ENCODE assay signal across 14 cellular contexts in the genomic region with DNA sequence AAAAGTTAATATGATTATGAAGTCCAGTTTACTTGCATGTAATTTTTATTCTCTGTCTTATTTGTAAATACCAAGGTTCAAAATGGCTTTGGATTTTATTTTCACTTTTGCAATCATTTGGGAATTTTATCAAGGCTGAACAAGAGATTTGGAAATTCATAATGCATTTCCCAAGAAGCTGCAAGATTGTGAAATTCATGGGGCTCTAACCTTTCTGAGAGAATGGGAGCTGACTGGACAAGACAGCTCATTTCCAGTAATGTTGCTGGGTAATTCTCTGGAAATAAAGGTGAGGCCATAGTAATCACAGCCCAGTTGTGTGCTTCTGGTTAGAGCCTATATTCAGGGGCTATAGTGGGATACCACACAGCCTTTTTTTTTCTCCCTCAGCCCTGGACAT. TPM values are rescaled to one million over a fixed set of nuclear protein-coding genes. Genes with fewer than 3 reads are reported as not detected.
DNase-seq lines count a peak whose midpoint lies in the region; ATAC-seq, FAIRE-seq and TF ChIP-seq lines count a peak whose summit lies in the region.
"Had no signal": no experiment of that assay in that cellular context is flagged by ENCODE, and none has a peak within 500 bp of the region (broad histone marks: within the 10 kb centered on the region; RNA-seq: fewer than 3 reads in every experiment).

No MANE protein-coding gene starts in this region.

- TF ChIP-seq CTCF in RWPE1 (conservative IDR thresholded peaks at IDR 0.05; ENCODE audit: low read depth) (no peak), fibroblast of pulmonary artery (IDR thresholded peaks at IDR 0.05; ENCODE audit: low read length, missing control alignments) (no peak), omental fat pad (IDR thresholded peaks at IDR 0.05) (no peak)

- CTCF ChIA-PET in RWPE1 (lab: Yijun Ruan, JAX), result no interaction called here

- peak; percentile 41 for DNase-seq in AG08395 (ENCODE audit: low spot score)
- peak; percentile 38 for DNase-seq in RWPE1 (ENCODE audit: low spot score)
- peak; percentile 95 for DNase-seq in fibroblast of pulmonary artery (ENCODE audit: low read depth)
- DNase-seq in omental fat pad (ENCODE audit: low spot score), result no peak
- no peak for DNase-seq in activated T-cell treated with anti-CD3 and anti-CD28 coated beads, Interleukin-2, amount 50 U/mL, for 48 hours
- no peak for DNase-seq in HTR-8/SVneo (ENCODE audit: insufficient read length, low spot score)
- DNase-seq in KG1 (lab: John Stamatoyannopoulos, UW), result no peak
- DNase-seq: activated CD4-positive, alpha-beta T cell treated with anti-CD3 and anti-CD28 coated beads, Interleukin-2, amount 10 ng/mL, durations not matched to agents 7 days and 5 days; DMS79 treated with DMSO at 0.1 percent for 48 hours; effector memory CD8-positive, alpha-beta T cell; NCI-H748 treated with DMSO at 0.1 percent for 48 hours; upper lobe of left lung had no signal

- H3K4me3 ChIP-seq in fibroblast of pulmonary artery (replicated peaks; ENCODE audit: low read depth, low read length), result no peak overlapping the region
- H3K4me3 ChIP-seq: upper lobe of left lung had no signal

- ATAC-seq in omental fat pad (ENCODE audit: low FRiP score), result peak; percentile 94
- ATAC-seq in GM18909 (IDR thresholded peaks at IDR 0.05; ENCODE audit: poor library complexity, unreplicated experiment), result no peak
- ATAC-seq: activated T-helper 17 cell treated with anti-CD3 and anti-CD28 coated beads, Interleukin-2, amount 50 U/mL, for 72 hours; effector memory CD8-positive, alpha-beta T cell had no signal

- no peak for FAIRE-seq in HTR-8/SVneo (lab: Jason Lieb, UNC)

- H3K27ac ChIP-seq in RWPE1, result no peak overlapping the region

- POLR2A ChIA-PET in RWPE1 (lab: Yijun Ruan, JAX; ENCODE audit: low non-redundant PET), result no interaction called here

RNA-seq across cellular contexts. Expression of gene NABP1, which starts 21.5 kb away (rescaled TPM):
- 100 to 1,000 TPM in 2 of 4 donors, 10 to 100 TPM in 2; 58.3 to 318 (median 104) TPM for total RNA-seq in omental fat pad

Comparison
In these comparisons a context has a peak if more than half of its experiments do, and no peak if none do; other contexts are left out.
1. DNase-seq: peak in AG08395 (single experiment), RWPE1 (single experiment) and fibroblast of pulmonary artery (single experiment); none in omental fat pad (single experiment), activated T-cell treated with anti-CD3 and anti-CD28 coated beads, Interleukin-2, amount 50 U/mL, for 48 hours (0 of 2), HTR-8/SVneo (single experiment) and KG1 (single experiment).